19 cellular contexts compared by ENCODE assay signal in the genomic region with DNA sequence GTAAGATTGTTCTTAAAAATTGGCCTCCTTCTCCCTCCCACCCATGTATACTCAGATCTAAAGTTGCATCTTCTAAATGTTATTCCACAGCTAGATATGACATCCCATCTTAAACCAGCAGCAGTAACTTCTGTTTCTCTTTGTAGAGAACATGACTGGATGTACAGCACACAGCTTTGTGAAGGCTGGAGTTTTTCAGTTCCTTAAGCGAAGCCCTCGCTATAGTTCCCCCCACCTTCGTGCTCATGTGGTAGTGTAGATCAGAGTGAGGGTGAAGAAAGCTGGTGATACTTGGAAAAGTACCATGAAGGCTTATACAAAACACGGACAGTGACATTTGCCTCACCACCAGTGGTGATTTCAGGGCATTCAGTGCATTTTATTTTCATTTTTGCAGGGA.
DNase-seq lines count a peak whose midpoint lies in the region; ATAC-seq, FAIRE-seq and TF ChIP-seq lines count a peak whose summit lies in the region.
"Had no signal": no experiment of that assay in that cellular context is flagged by ENCODE, and none has a peak within 500 bp of the region (broad histone marks: within the 10 kb centered on the region; RNA-seq: fewer than 3 reads in every experiment).

No MANE protein-coding gene starts in this region.

- no peaks in the 10 kb centered on the region for H4K20me1 ChIP-seq in GM12878 (ENCODE audit: control insufficient read depth, insufficient read depth)

- CTCF ChIA-PET in GM12878 (lab: Yijun Ruan, JAX): interaction anchor here (1.1 kb wide), 1 partner anchor 860 kb away, joined by 3 read pairs; no protein-coding TSS in a partner anchor

- RAD21 ChIA-PET in GM12878 (lab: Charles Lee; ENCODE audit: unreplicated experiment): no interaction called here

- H3K36me3 Mint-ChIP-seq in stimulated activated memory B cell treated with anti-CD40 and anti-IgM and Interleukin-4, amounts not matched to agents 10 μg/mL and 1 μg/mL and 100 μg/mL, for 72 hours: no peaks in the 10 kb centered on the region
- H3K36me3 Mint-ChIP-seq: CD4-positive, alpha-beta memory T cell had no signal

- POLR2A ChIA-PET in GM12878 (lab: Charles Lee): no interaction called here

- no peak overlapping the region for H3K4me3 ChIP-seq in GM12878
- no peak overlapping the region for H3K4me3 ChIP-seq in lower leg skin (ENCODE audit: low read depth, poor library complexity, severe bottlenecking)
- H3K4me3 ChIP-seq: HAP-1 had no signal

- in situ Hi-C loops in GM12878 (cut with MboI): no loop called here

- no peak overlapping the region for H3K4me2 ChIP-seq in GM12878 (ENCODE audit: control insufficient read depth, insufficient read depth)

- H3K4me1 Mint-ChIP-seq in stimulated activated memory B cell treated with anti-CD40 and anti-IgM and Interleukin-4, amounts not matched to agents 10 μg/mL and 1 μg/mL and 100 μg/mL, for 72 hours: no peaks in the 10 kb centered on the region
- H3K4me1 Mint-ChIP-seq: CD4-positive, alpha-beta memory T cell had no signal

- no peak for FAIRE-seq in GM12878 (lab: Jason Lieb, UNC)
- FAIRE-seq: G401.6, H54 had no signal

- no peak for TF ChIP-seq EP300 in GM12878 (IDR thresholded peaks at IDR 0.05; ENCODE audit: borderline replicate concordance in 1 of 2, control insufficient read depth in 1 of 2, low read depth in 2 of 2, low read length in 2 of 2)

- no TSS peak for BruUV-seq in GM12878 (replicated peaks; lab: Mats Ljungman, UMichigan)

- 28% methylated on average over 4 of the region's 4 CpGs for WGBS in GM12878 (ENCODE audit: insufficient coverage, insufficient replicate concordance, low lambda C conversion rate, missing lambda C conversion rate)
- 58 to 59% methylated on average over 4 of the region's 4 CpGs for WGBS in lower leg skin, 2 donors

- H3K9ac ChIP-seq in GM12878 (ENCODE audit: control insufficient read depth, insufficient read depth, low read length): no peak overlapping the region

- no peaks in the 10 kb centered on the region for H3K9me3 ChIP-seq in GM12878 (replicated peaks; ENCODE audit: control insufficient read depth, insufficient read depth, low read length)
- H3K9me3 ChIP-seq: HAP-1 had no signal

- peak; percentile 47 for ATAC-seq in HG03095 (IDR thresholded peaks at IDR 0.05; ENCODE audit: unreplicated experiment)
- ATAC-seq in GM12878: peak; percentile 49
- peak; percentile 53 for ATAC-seq in stimulated activated memory B cell treated with anti-CD40 and anti-IgM and Interleukin-4, amounts not matched to agents 10 μg/mL and 1 μg/mL and 100 μg/mL, for 72 hours

- H3K27me3 ChIP-seq in GM12878 (replicated peaks in 1 of 2; ENCODE audit: control insufficient read depth in 2 of 2, insufficient read depth in 2 of 2, low read length in 1 of 2): no peaks in the 10 kb centered on the region

- no peak overlapping the region for H3K27ac Mint-ChIP-seq in stimulated activated memory B cell treated with anti-CD40 and anti-IgM and Interleukin-4, amounts not matched to agents 10 μg/mL and 1 μg/mL and 100 μg/mL, for 72 hours
- H3K27ac Mint-ChIP-seq: HFFc6 had no signal

- TF ChIP-seq POLR2A in GM12878 (IDR thresholded peaks at IDR 0.05; ENCODE audit: low read depth, low read length) (no peak), lower leg skin (IDR thresholded peaks at IDR 0.05) (no peak)

- peaks cover under 1% of the 10 kb centered on the region for H3K9me3 Mint-ChIP-seq in stimulated activated memory B cell treated with anti-CD40 and anti-IgM and Interleukin-4, amounts not matched to agents 10 μg/mL and 1 μg/mL and 100 μg/mL, for 72 hours
- H3K9me3 Mint-ChIP-seq: HFFc6 had no signal

- no peak overlapping the region for H3K4me3 Mint-ChIP-seq in stimulated activated memory B cell treated with anti-CD40 and anti-IgM and Interleukin-4, amounts not matched to agents 10 μg/mL and 1 μg/mL and 100 μg/mL, for 72 hours
- H3K4me3 Mint-ChIP-seq: CD4-positive, alpha-beta memory T cell; HFFc6 had no signal

- H2AFZ ChIP-seq in GM12878 (ENCODE audit: control insufficient read depth, low read depth, low read length): no peak overlapping the region

- no peaks in the 10 kb centered on the region for H3K36me3 ChIP-seq in GM12878 (ENCODE audit: control insufficient read depth in 2 of 2, insufficient read depth in 2 of 2, low read length in 1 of 2)
- H3K36me3 ChIP-seq: HAP-1 had no signal

- H3K27ac ChIP-seq in GM12878 (ENCODE audit: control insufficient read depth, insufficient read depth): no peak overlapping the region

- TF ChIP-seq RAD21 in GM12878 (IDR thresholded peaks at IDR 0.05; ENCODE audit: insufficient read depth, low read depth, low read length): no peak

- SMC1A ChIA-PET in GM12878 (lab: Charles Lee; ENCODE audit: uncharacterized antibody, unreplicated experiment): interaction anchor here (1.3 kb wide), 1 partner anchor 296 kb away, joined by 3 read pairs; no protein-coding TSS in a partner anchor

- no peaks in the 10 kb centered on the region for H3K4me1 ChIP-seq in GM12878 (ENCODE audit: control insufficient read depth, insufficient read depth, low read length)
- H3K4me1 ChIP-seq: HAP-1 had no signal

- H3K79me2 ChIP-seq in GM12878 (ENCODE audit: control insufficient read depth, insufficient read depth, low read length): no peaks in the 10 kb centered on the region

- TF ChIP-seq CTCF in GM12878 (IDR thresholded peaks at IDR 0.05 in 2 of 3, conservative IDR thresholded peaks at IDR 0.05 in 1 of 3; ENCODE audit: control insufficient read depth in 2 of 3, extremely low read depth in 1 of 3, insufficient read depth in 1 of 3, low read depth in 3 of 3, low read length in 3 of 3) (no peak), lower leg skin (IDR thresholded peaks at IDR 0.05) (no peak)

- DNase-seq in MV-4-11 (lab: John Stamatoyannopoulos, UW) (peak; percentile 48), GM12878 (ENCODE audit: low read depth, low spot score) (no peak), NCI-H146 (lab: John Stamatoyannopoulos, UW) (no peak), NCI-H748 (lab: John Stamatoyannopoulos, UW; ENCODE audit: unreplicated experiment) (no peak), lower leg skin (ENCODE audit: low spot score in 2 of 2) (no peak), NCI-H82 (lab: John Stamatoyannopoulos, UW) (no peak)
- DNase-seq: C1 segment of cervical spinal cord; Calu3; CD4-positive, alpha-beta memory T cell; COR-L47; DMS53; DND-41; GOT3; HFFc6 had no signal

- intact Hi-C loops in GM12878 (cut with micrococcal nuclease; ENCODE audit: unreplicated experiment) (no loop called here), lower leg skin (cut with DNase I; ENCODE audit: low total_unique reads) (no loop called here)

- H3K27me3 Mint-ChIP-seq in stimulated activated memory B cell treated with anti-CD40 and anti-IgM and Interleukin-4, amounts not matched to agents 10 μg/mL and 1 μg/mL and 100 μg/mL, for 72 hours: no peaks in the 10 kb centered on the region

TF ChIP-seq in GM12878, 131 proteins besides CTCF, POLR2A, EP300 and RAD21:
- TF ChIP-seq RCOR1 (conservative IDR thresholded peaks at IDR 0.05; ENCODE audit: low read depth, low read length): no peak
- no peak for TF ChIP-seq SKIL (IDR thresholded peaks at IDR 0.05; ENCODE audit: low read depth, poor library complexity, severe bottlenecking)
- TF ChIP-seq POLR2AphosphoS2 (IDR thresholded peaks at IDR 0.05; ENCODE audit: low read depth, low read length): no peak
